Comparison of ENCODE assay signal across 22 cellular contexts in the genomic region with DNA sequence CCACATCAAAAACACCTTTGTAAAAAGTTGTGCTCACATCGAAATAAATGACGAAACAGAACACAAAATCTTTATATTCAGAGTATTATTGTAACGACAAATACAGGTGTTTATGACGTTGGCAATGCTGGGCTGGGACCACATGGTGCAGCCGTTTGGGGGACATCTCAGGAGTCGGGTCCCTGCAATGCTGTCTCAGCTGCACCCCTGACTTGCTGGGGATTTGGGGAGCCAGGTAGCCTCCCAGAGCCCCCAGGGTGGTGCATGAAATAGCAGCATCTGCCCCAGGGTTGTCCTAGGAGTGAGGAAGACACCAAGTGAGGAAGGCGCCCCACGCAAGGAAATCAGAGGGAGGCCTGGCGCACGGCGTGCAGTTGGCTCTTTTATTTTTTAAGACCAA.
DNase-seq lines count a peak whose midpoint lies in the region; ATAC-seq lines count a peak whose summit lies in the region.
"Had no signal": no experiment of that assay in that cellular context is flagged by ENCODE, and none has a peak within 500 bp of the region (broad histone marks: within the 10 kb centered on the region; RNA-seq: fewer than 3 reads in every experiment).

No MANE protein-coding gene starts in this region.

- no peaks in the 10 kb centered on the region for H3K27me3 ChIP-seq in H7 (ENCODE audit: control insufficient read depth, insufficient read depth, low read length)
- H3K27me3 ChIP-seq: BE2C, BLaER1 had no signal

- no peak overlapping the region for H3K4me3 Mint-ChIP-seq in effector memory CD8-positive, alpha-beta T cell
- H3K4me3 Mint-ChIP-seq: CD14-positive monocyte; CD4-positive, CD25-positive, alpha-beta regulatory T cell; CD8-positive, alpha-beta memory T cell had no signal

- H3K27ac Mint-ChIP-seq in effector memory CD8-positive, alpha-beta T cell: no peak overlapping the region
- H3K27ac Mint-ChIP-seq: CD4-positive, alpha-beta memory T cell; CD4-positive, CD25-positive, alpha-beta regulatory T cell had no signal

- H3K9me3 Mint-ChIP-seq in effector memory CD8-positive, alpha-beta T cell: no peaks in the 10 kb centered on the region
- H3K9me3 Mint-ChIP-seq: CD8-positive, alpha-beta memory T cell had no signal

- no peak for ATAC-seq in left ventricle myocardium superior
- ATAC-seq in effector memory CD8-positive, alpha-beta T cell (replicated peaks): no peak
- ATAC-seq: GM12878 had no signal

- no peaks in the 10 kb centered on the region for H3K4me1 Mint-ChIP-seq in effector memory CD8-positive, alpha-beta T cell (ENCODE audit: low read depth in 2 of 2)
- H3K4me1 Mint-ChIP-seq: CD14-positive monocyte; CD4-positive, alpha-beta memory T cell; CD4-positive, CD25-positive, alpha-beta regulatory T cell; CD8-positive, alpha-beta memory T cell had no signal

- H3K36me3 Mint-ChIP-seq in effector memory CD8-positive, alpha-beta T cell (ENCODE audit: insufficient read depth): no peaks in the 10 kb centered on the region
- H3K36me3 Mint-ChIP-seq: CD14-positive monocyte; CD4-positive, alpha-beta memory T cell; CD4-positive, CD25-positive, alpha-beta regulatory T cell; CD8-positive, alpha-beta memory T cell had no signal

- intact Hi-C loops in cardiac septum (cut with DNase I): no loop called here
- intact Hi-C loops in left ventricle myocardium superior (cut with micrococcal nuclease): no loop called here

- peak; percentile 61 for DNase-seq in cardiac septum (ENCODE audit: low spot score)
- DNase-seq in left ventricle myocardium superior: no peak
- peak; percentile 29 for DNase-seq in H7
- DNase-seq in activated CD4-positive, CD25-positive, alpha-beta regulatory T cell treated with anti-CD3 and anti-CD28 coated beads, Interleukin-2, amount 50 U/mL, for 72 hours: no peak
- DNase-seq in effector memory CD8-positive, alpha-beta T cell: no peak
- DNase-seq: 8988T; ACHN; BE2C; C1 segment of cervical spinal cord; CD4-positive, alpha-beta memory T cell; CD4-positive, CD25-positive, alpha-beta regulatory T cell; CD8-positive, alpha-beta memory T cell; COR-L47; DMS 273 treated with DMSO at 0.1 percent for 48 hours; DMS153; DMS53; DND-41; EL; GDM1 had no signal

- H3K27me3 Mint-ChIP-seq in effector memory CD8-positive, alpha-beta T cell: peaks cover 36 to 67% of the 10 kb centered on the region in 2 donors

- no peaks in the 10 kb centered on the region for H3K36me3 ChIP-seq in H7 (replicated peaks; ENCODE audit: control insufficient read depth, insufficient read depth, low read length)
- H3K36me3 ChIP-seq: BE2C, BLaER1 had no signal

- H3K4me3 ChIP-seq in H7 (ENCODE audit: insufficient read depth, low read depth, low read length): no peak overlapping the region
- H3K4me3 ChIP-seq: BLaER1, GM12878 had no signal

Comparison
In these comparisons a context has a peak if more than half of its experiments do, and no peak if none do; other contexts are left out.
1. DNase-seq: peak in cardiac septum (single experiment) and H7 (single experiment); none in left ventricle myocardium superior (single experiment), activated CD4-positive, CD25-positive, alpha-beta regulatory T cell treated with anti-CD3 and anti-CD28 coated beads, Interleukin-2, amount 50 U/mL, for 72 hours (single experiment) and effector memory CD8-positive, alpha-beta T cell (0 of 3).